In genomic region chr10:112216151-112216550, GRCh38 we compare ENCODE assay signal across 26 cellular contexts.
"Had no signal": no experiment of that assay in that cellular context is flagged by ENCODE, and none has a peak within 500 bp of the region (broad histone marks: within the 10 kb centered on the region; RNA-seq: fewer than 3 reads in every experiment).

No MANE protein-coding gene starts in this region.

- ATAC-seq: activated naive CD8-positive, alpha-beta T cell treated with anti-CD3 and anti-CD28 coated beads, Interleukin-2, amount 50 U/mL, for 24 hours; activated T-helper 17 cell treated with anti-CD3 and anti-CD28 coated beads, Interleukin-2, amount 50 U/mL, for 72 hours; heart left ventricle; mucosa of descending colon; natural killer cell treated with Interleukin-12 subunit alpha and Interleukin-12 subunit beta and Interleukin-15 and Interleukin-18, amount 100 ng/mL, for 72 hours; T-helper 17 cell had no signal

- H3K4me3 ChIP-seq: heart left ventricle, lower lobe of right lung, mucosa of descending colon, right atrium auricular region, spleen, thoracic aorta, upper lobe of left lung, vagina had no signal

- DNase-seq: activated CD4-positive, alpha-beta memory T cell treated with anti-CD3 and anti-CD28 coated beads, Interleukin-2, amount 10 ng/mL, durations not matched to agents 7 days and 5 days; activated CD4-positive, alpha-beta T cell treated with anti-CD3 and anti-CD28 coated beads, Interleukin-2, amount 10 ng/mL, durations not matched to agents 24 days and 14 days; activated CD4-positive, CD25-positive, alpha-beta regulatory T cell treated with anti-CD3 and anti-CD28 coated beads, Interleukin-2, amount 50 U/mL, for 72 hours; activated CD8-positive, alpha-beta memory T cell treated with anti-CD3 and anti-CD28 coated beads, Interleukin-2, amount 50 U/mL, for 48 hours; activated naive CD8-positive, alpha-beta T cell treated with anti-CD3 and anti-CD28 coated beads, Interleukin-2, amount 50 U/mL, for 24 hours; activated T-cell treated with anti-CD3 and anti-CD28 coated beads, Interleukin-2, amount 50 U/mL, for 24 hours; anterior cingulate cortex; dermis blood vessel endothelial cell; effector CD8-positive, alpha-beta T cell; foreskin fibroblast; heart left ventricle; lower lobe of right lung; mucosa of descending colon; spleen; stimulated activated naive CD4-positive, alpha-beta T cell treated with Interleukin-2 at 50 U/mL for 16 hours; T-helper 17 cell; T1000; upper lobe of left lung; WERI-Rb-1 had no signal

- H3K9me3 ChIP-seq: lower lobe of right lung, thoracic aorta, vagina had no signal

- H3K36me3 ChIP-seq: heart left ventricle, lower lobe of right lung, right atrium auricular region, spleen, thoracic aorta, upper lobe of left lung, vagina, WERI-Rb-1 had no signal

- H3K9me3 Mint-ChIP-seq: activated CD4-positive, alpha-beta T cell treated with anti-CD3 and anti-CD28 coated beads, Interleukin-2, amount 10 ng/mL, durations not matched to agents 24 days and 14 days; activated naive CD4-positive, alpha-beta T cell treated with anti-CD3 and anti-CD28 coated beads, Interleukin-2, amount 50 U/mL, for 24 hours; natural killer cell treated with Interleukin-12 subunit alpha and Interleukin-12 subunit beta and Interleukin-15 and Interleukin-18, amount 100 ng/mL, for 72 hours had no signal

- H3K27me3 ChIP-seq: right atrium auricular region, upper lobe of left lung, vagina had no signal

- H3K4me1 Mint-ChIP-seq: activated CD4-positive, alpha-beta memory T cell treated with anti-CD3 and anti-CD28 coated beads, Interleukin-2, amount 10 ng/mL, durations not matched to agents 7 days and 5 days; activated CD4-positive, alpha-beta T cell treated with anti-CD3 and anti-CD28 coated beads, Interleukin-2, amount 10 ng/mL, durations not matched to agents 24 days and 14 days; activated naive CD4-positive, alpha-beta T cell treated with anti-CD3 and anti-CD28 coated beads, Interleukin-2, amount 50 U/mL, for 24 hours; activated naive CD8-positive, alpha-beta T cell treated with anti-CD3 and anti-CD28 coated beads, Interleukin-2, amount 50 U/mL, for 24 hours; activated T-helper 17 cell treated with anti-CD3 and anti-CD28 coated beads, Interleukin-2, amount 50 U/mL, for 72 hours; central memory CD8-positive, alpha-beta T cell had no signal

- H3K4me1 ChIP-seq: lower lobe of right lung, right atrium auricular region, spleen, upper lobe of left lung, vagina had no signal

- H3K36me3 Mint-ChIP-seq: activated naive CD4-positive, alpha-beta T cell treated with anti-CD3 and anti-CD28 coated beads, Interleukin-2, amount 50 U/mL, for 24 hours; natural killer cell treated with Interleukin-12 subunit alpha and Interleukin-12 subunit beta and Interleukin-15 and Interleukin-18, amount 100 ng/mL, for 72 hours had no signal

- H3K4me3 Mint-ChIP-seq: activated CD4-positive, alpha-beta memory T cell treated with anti-CD3 and anti-CD28 coated beads, Interleukin-2, amount 10 ng/mL, durations not matched to agents 7 days and 5 days; activated CD4-positive, alpha-beta T cell treated with anti-CD3 and anti-CD28 coated beads, Interleukin-2, amount 10 ng/mL, durations not matched to agents 24 days and 14 days; activated naive CD4-positive, alpha-beta T cell treated with anti-CD3 and anti-CD28 coated beads, Interleukin-2, amount 50 U/mL, for 24 hours; activated naive CD8-positive, alpha-beta T cell treated with anti-CD3 and anti-CD28 coated beads, Interleukin-2, amount 50 U/mL, for 24 hours; activated T-cell treated with anti-CD3 and anti-CD28 coated beads, Interleukin-2, amount 50 U/mL, for 24 hours; activated T-helper 17 cell treated with anti-CD3 and anti-CD28 coated beads, Interleukin-2, amount 50 U/mL, for 72 hours; central memory CD8-positive, alpha-beta T cell; natural killer cell treated with Interleukin-12 subunit alpha and Interleukin-12 subunit beta and Interleukin-15 and Interleukin-18, amount 100 ng/mL, for 72 hours; T-helper 17 cell had no signal

- H3K27ac Mint-ChIP-seq: activated CD4-positive, alpha-beta memory T cell treated with anti-CD3 and anti-CD28 coated beads, Interleukin-2, amount 10 ng/mL, durations not matched to agents 7 days and 5 days; activated CD4-positive, alpha-beta T cell treated with anti-CD3 and anti-CD28 coated beads, Interleukin-2, amount 10 ng/mL, durations not matched to agents 24 days and 14 days; activated naive CD4-positive, alpha-beta T cell treated with anti-CD3 and anti-CD28 coated beads, Interleukin-2, amount 50 U/mL, for 24 hours; activated naive CD8-positive, alpha-beta T cell treated with anti-CD3 and anti-CD28 coated beads, Interleukin-2, amount 50 U/mL, for 24 hours; activated T-cell treated with anti-CD3 and anti-CD28 coated beads, Interleukin-2, amount 50 U/mL, for 24 hours; activated T-helper 17 cell treated with anti-CD3 and anti-CD28 coated beads, Interleukin-2, amount 50 U/mL, for 72 hours; natural killer cell treated with Interleukin-12 subunit alpha and Interleukin-12 subunit beta and Interleukin-15 and Interleukin-18, amount 100 ng/mL, for 72 hours; T-helper 17 cell had no signal

- H3K27ac ChIP-seq: heart left ventricle, lower lobe of right lung, right atrium auricular region, thoracic aorta, vagina, WERI-Rb-1 had no signal
